In genomic region chr18:12271376-12272235, GRCh38 we compare ENCODE assay signal across 8 cellular contexts. TPM values are rescaled to one million over a fixed set of nuclear protein-coding genes. Genes with fewer than 3 reads are reported as not detected.
DNase-seq lines count a peak whose midpoint lies in the region; ATAC-seq, FAIRE-seq and TF ChIP-seq lines count a peak whose summit lies in the region.

No MANE protein-coding gene starts in this region.

- no peak overlapping the region; the same call in 1 of the 2 replicates for H3K18ac ChIP-seq in H1 (ENCODE audit: extremely low read depth, low read length)

- H3K79me1 ChIP-seq in H1 (ENCODE audit: low read depth, low read length): no peaks in the 10 kb centered on the region

- no peaks in the 10 kb centered on the region for H3K36me3 ChIP-seq in H1 (ENCODE audit: control insufficient read depth in 2 of 4, insufficient read depth in 4 of 4, low read length in 3 of 4)

- CTCF ChIA-PET in activated CD4-positive, alpha-beta T cell treated with anti-CD3 and anti-CD28 coated beads, Interleukin-2, amount 10 ng/mL, durations not matched to agents 7 days and 5 days (lab: Charles Lee): interaction anchor here (1.0 to 2.0 kb wide), 5 partner anchors 9 to 28 kb away, joined by 3 to 5 read pairs (median 4); no protein-coding TSS in a partner anchor
- CTCF ChIA-PET in H1 (lab: Charles Lee; ENCODE audit: partially characterized antibody): interaction anchor here (0.6 to 3.2 kb wide), 26 partner anchors 9 to 789 kb away, joined by 3 to 22 read pairs (median 4); partner anchors contain the start of gene CIDEA

- peak in 2 of 3 experiments; percentile 40 to 83; a peak in 3 of 4 replicates for TF ChIP-seq CTCF in H1 (IDR thresholded peaks at IDR 0.05; ENCODE audit: control extremely low read depth in 1 of 3, insufficient read depth in 1 of 3, low read depth in 1 of 3, low read length in 3 of 3)

- H3K4me1 ChIP-seq in H1 (replicated peaks in 1 of 4; ENCODE audit: control insufficient read depth in 3 of 4, insufficient read depth in 4 of 4, low read length in 3 of 4): no peaks in the 10 kb centered on the region; a peak in 1 of 7 replicates

- H4K8ac ChIP-seq in H1 (ENCODE audit: extremely low read depth, insufficient read depth, low read length): peak overlapping the region; percentile 95; the same call in 1 of the 2 replicates

- H3K56ac ChIP-seq in H1 (replicated peaks; ENCODE audit: insufficient read length, low read depth, low read length): no peak overlapping the region

- no peak overlapping the region for H3K4ac ChIP-seq in H1 (replicated peaks; ENCODE audit: insufficient read length, low read depth, low read length)

- H3K4me3 Mint-ChIP-seq in activated CD4-positive, alpha-beta T cell treated with anti-CD3 and anti-CD28 coated beads, Interleukin-2, amount 10 ng/mL, durations not matched to agents 7 days and 5 days: peak overlapping the region; percentile 10

- H2BK5ac ChIP-seq in H1 (ENCODE audit: low read depth, low read length): no peak overlapping the region

- H4K5ac ChIP-seq in H1 (ENCODE audit: insufficient read length, low read depth, low read length): peak overlapping the region; percentile 86

- peaks cover 5% of the 10 kb centered on the region for H3K27me3 Mint-ChIP-seq in activated CD4-positive, alpha-beta T cell treated with anti-CD3 and anti-CD28 coated beads, Interleukin-2, amount 10 ng/mL, durations not matched to agents 7 days and 5 days

- TF ChIP-seq EP300 in H1 (IDR thresholded peaks at IDR 0.05; ENCODE audit: borderline replicate concordance in 1 of 2, low read depth in 2 of 2, low read length in 2 of 2): no peak

- H3K4me3 ChIP-seq in H1 (ENCODE audit: extremely low read depth in 1 of 4, insufficient read depth in 2 of 4, low read depth in 3 of 4, low read length in 4 of 4): peak overlapping the region; percentile 40 to 67 (median 52); a peak in 6 of 8 replicates

- H3K23me2 ChIP-seq in H1 (ENCODE audit: low read depth, low read length): no peaks in the 10 kb centered on the region

- H2AK5ac ChIP-seq in H1 (ENCODE audit: low read depth, low read length): no peak overlapping the region

- no peaks in the 10 kb centered on the region for H4K20me1 ChIP-seq in H1 (replicated peaks in 1 of 2; ENCODE audit: control insufficient read depth in 1 of 2, insufficient read depth in 2 of 2, low read length in 2 of 2)

- 14% methylated on average over 22 of the region's 51 CpGs; no CpG with 5 or more reads in 1 of the 2 experiments for WGBS in H1 (ENCODE audit: extremely low coverage in 1 of 2, insufficient coverage in 1 of 2, insufficient read length in 1 of 2, insufficient replicate concordance in 2 of 2, low coverage in 1 of 2, low lambda C conversion rate in 2 of 2, missing lambda C conversion rate in 1 of 2), 2 experiments

- no peaks in the 10 kb centered on the region for H3K27me3 ChIP-seq in H1 (replicated peaks in 1 of 4; ENCODE audit: control insufficient read depth in 3 of 4, extremely low read depth in 1 of 4, insufficient read depth in 3 of 4, low read length in 3 of 4)

- TF ChIP-seq RAD21 in H1 (IDR thresholded peaks at IDR 0.05 in 1 of 2, conservative IDR thresholded peaks at IDR 0.05 in 1 of 2; ENCODE audit: low read depth in 2 of 2, low read length in 2 of 2): peak; percentile 17 to 23; a peak in 2 of 4 replicates

- no peaks in the 10 kb centered on the region for H3K79me2 ChIP-seq in H1 (ENCODE audit: control insufficient read depth in 1 of 2, insufficient read depth in 2 of 2, low read length in 2 of 2)

- no peak overlapping the region for H2BK15ac ChIP-seq in H1 (ENCODE audit: low read length)

- H3K9me3 ChIP-seq in H1 (ENCODE audit: insufficient read depth in 2 of 2, low read depth in 1 of 2, low read length in 1 of 2): no peaks in the 10 kb centered on the region

- no peaks in the 10 kb centered on the region for H3K36me3 Mint-ChIP-seq in activated CD4-positive, alpha-beta T cell treated with anti-CD3 and anti-CD28 coated beads, Interleukin-2, amount 10 ng/mL, durations not matched to agents 7 days and 5 days (ENCODE audit: low read depth)

- peak overlapping the region in 3 of 4 experiments; percentile 36 to 58 (median 57); a peak in 3 of 7 replicates for H3K9ac ChIP-seq in H1 (replicated peaks in 1 of 4; ENCODE audit: extremely low read depth in 1 of 4, low read depth in 3 of 4, low read length in 3 of 4)

- H2BK12ac ChIP-seq in H1 (ENCODE audit: low read depth, low read length): peak overlapping the region; percentile 75; the same call in 1 of the 2 replicates

- no peak overlapping the region for H3K14ac ChIP-seq in H1 (ENCODE audit: insufficient read length)

- TF ChIP-seq POLR2A in H1 (IDR thresholded peaks at IDR 0.05; ENCODE audit: control extremely low read depth in 1 of 2, low read depth in 2 of 2, low read length in 2 of 2): no peak; a peak in 2 of 3 replicates

- no peak for FAIRE-seq in H1 (lab: Jason Lieb, UNC)

- H3K23ac ChIP-seq in H1 (ENCODE audit: insufficient read length): no peak overlapping the region

- ATAC-seq in GM18508 (IDR thresholded peaks at IDR 0.05; ENCODE audit: insufficient read depth, unreplicated experiment) (peak; percentile 70), HG03342 (IDR thresholded peaks at IDR 0.05; ENCODE audit: unreplicated experiment) (peak; percentile 90)

- H3K27ac Mint-ChIP-seq in activated CD4-positive, alpha-beta T cell treated with anti-CD3 and anti-CD28 coated beads, Interleukin-2, amount 10 ng/mL, durations not matched to agents 7 days and 5 days: no peak overlapping the region

- POLR2A ChIA-PET in activated CD4-positive, alpha-beta T cell treated with anti-CD3 and anti-CD28 coated beads, Interleukin-2, amount 10 ng/mL, durations not matched to agents 7 days and 5 days (lab: Charles Lee): no interaction called here
- POLR2A ChIA-PET in H1 (lab: Charles Lee; ENCODE audit: partially characterized antibody): interaction anchor here (0.7 kb wide), 1 partner anchor 16 kb away, joined by 3 read pairs; no protein-coding TSS in a partner anchor

- H3K4me2 ChIP-seq in H1 (ENCODE audit: insufficient read depth in 1 of 2, low read depth in 2 of 2, low read length in 2 of 2): peak overlapping the region; percentile 3 to 63; a peak in 3 of 4 replicates

- no peak overlapping the region for H2BK20ac ChIP-seq in H1 (ENCODE audit: low read length)

- H3K4me1 Mint-ChIP-seq in activated CD4-positive, alpha-beta T cell treated with anti-CD3 and anti-CD28 coated beads, Interleukin-2, amount 10 ng/mL, durations not matched to agents 7 days and 5 days: no peaks in the 10 kb centered on the region

- H2BK120ac ChIP-seq in H1 (replicated peaks; ENCODE audit: low read depth, low read length): no peak overlapping the region

- DNase-seq in 8988T (peak; percentile 88), NCI-H510A (lab: John Stamatoyannopoulos, UW) (peak; percentile 53), H1 (ENCODE audit: low read depth in 1 of 2, low spot score in 2 of 2) (peak in 1 of 2 experiments; percentile 89), midbrain (lab: John Stamatoyannopoulos, UW) (peak; percentile 74)
- DNase-seq in activated CD4-positive, alpha-beta T cell treated with anti-CD3 and anti-CD28 coated beads, Interleukin-2, amount 10 ng/mL, durations not matched to agents 7 days and 5 days: peak; percentile 35
- peak; percentile 11 for DNase-seq in stimulated activated CD8-positive, alpha-beta memory T cell treated with anti-CD3 and anti-CD28 coated beads, Interleukin-4, amount 100 ng/mL, for 24 hours (ENCODE audit: low read depth)

- peak overlapping the region; percentile 74 for H4K91ac ChIP-seq in H1 (replicated peaks; ENCODE audit: insufficient read length, low read length)

- H3K27ac ChIP-seq in H1 (ENCODE audit: low read depth, low read length): no peak overlapping the region

- no peaks in the 10 kb centered on the region for H3K9me3 Mint-ChIP-seq in activated CD4-positive, alpha-beta T cell treated with anti-CD3 and anti-CD28 coated beads, Interleukin-2, amount 10 ng/mL, durations not matched to agents 7 days and 5 days

- peak overlapping the region; percentile 1; the same call in 1 of the 2 replicates for H2AFZ ChIP-seq in H1 (ENCODE audit: low read length)

TF ChIP-seq in H1, 55 proteins besides CTCF, POLR2A, EP300 and RAD21 (continues in another document):
- TF ChIP-seq SUZ12 (IDR thresholded peaks at IDR 0.05; ENCODE audit: low read length) (no peak), TBP (IDR thresholded peaks at IDR 0.05; ENCODE audit: low read depth, low read length) (no peak), SAP30 (IDR thresholded peaks at IDR 0.05; ENCODE audit: insufficient read depth, insufficient replicate concordance, low read length) (no peak), E2F6 (IDR thresholded peaks at IDR 0.05) (peak; percentile 45; the same call in 1 of the 2 replicates)

RNA-seq across cellular contexts. Expression of gene CIDEA, which starts 17.4 kb away (rescaled TPM):
- total RNA-seq in activated CD4-positive, alpha-beta T cell treated with anti-CD3 and anti-CD28 coated beads, Interleukin-2, amount 10 ng/mL, durations not matched to agents 7 days and 5 days: not detected
- total RNA-seq in H1 (2021; fragmentation: NEBNext Ultra II Directional; extraction: Animal tissue kit (Norgen Biotek cat#: 25700)): not detected in 2 replicates
- 0.06 TPM in 1 of 2 replicates, not detected in the other for polyA plus RNA-seq in H1 (2011; rRNA removed)
- not detected for polyA plus RNA-seq in H1 (2011; cell fraction: cytosol; rRNA removed)
- polyA plus RNA-seq in H1 (2011; cell fraction: nucleus; rRNA removed): 0.09 TPM
- polyA plus RNA-seq in H1 (2012, experiment 1 of 2): not detected in 4 replicates
- not detected for polyA plus RNA-seq in H1 (2012, experiment 2 of 2)
- polyA plus RNA-seq in H1 (2013, experiment 1 of 2): 0.12 TPM
- polyA plus RNA-seq in H1 (2013, experiment 2 of 2): 0.15 TPM
- polyA minus RNA-seq in H1 (2011; rRNA and poly(A)+ RNA removed): not detected in 2 replicates
- not detected for polyA minus RNA-seq in H1 (2011; cell fraction: cytosol; rRNA and poly(A)+ RNA removed)
- not detected for polyA minus RNA-seq in H1 (2011; cell fraction: nucleus; rRNA and poly(A)+ RNA removed)

RNA-seq across cellular contexts. Expression of gene TUBB6, which starts 36.4 kb away (rescaled TPM):
- 1 to 10 TPM in 1 of 2 experiments, under 1 TPM in 1; 0.69 to 1.2 TPM for total RNA-seq in activated CD4-positive, alpha-beta T cell treated with anti-CD3 and anti-CD28 coated beads, Interleukin-2, amount 10 ng/mL, durations not matched to agents 7 days and 5 days
- total RNA-seq in H1 (2021; fragmentation: NEBNext Ultra II Directional; extraction: Animal tissue kit (Norgen Biotek cat#: 25700)): 126 and 128 TPM in 2 replicates
- 223 and 288 TPM in 2 replicates for polyA plus RNA-seq in H1 (2011; rRNA removed)
- polyA plus RNA-seq in H1 (2011; cell fraction: cytosol; rRNA removed): 206 TPM
- polyA plus RNA-seq in H1 (2011; cell fraction: nucleus; rRNA removed): 196 TPM
- 96.3 to 131 TPM (median 121 TPM) in 4 replicates for polyA plus RNA-seq in H1 (2012, experiment 1 of 2)
- polyA plus RNA-seq in H1 (2012, experiment 2 of 2): 81.1 TPM
- polyA plus RNA-seq in H1 (2013, experiment 1 of 2): 88.3 TPM
- polyA plus RNA-seq in H1 (2013, experiment 2 of 2): 92.6 TPM
- polyA minus RNA-seq in H1 (2011; rRNA and poly(A)+ RNA removed): 69.6 and 75.5 TPM in 2 replicates
- polyA minus RNA-seq in H1 (2011; cell fraction: cytosol; rRNA and poly(A)+ RNA removed): 91.3 TPM
- 58.7 TPM for polyA minus RNA-seq in H1 (2011; cell fraction: nucleus; rRNA and poly(A)+ RNA removed)

Comparison
In these comparisons a context has a peak if more than half of its experiments do, and no peak if none do; other contexts are left out.
1. RNA of gene TUBB6, which starts 36.4 kb away (total RNA-seq): 126 to 128 TPM in H1; 0.69 to 1.2 TPM in activated CD4-positive, alpha-beta T cell treated with anti-CD3 and anti-CD28 coated beads, Interleukin-2, amount 10 ng/mL, durations not matched to agents 7 days and 5 days; every median in the first group is over 10 times any median in the second.